ENCODE assay signal across 1 cellular context in the genomic region with DNA sequence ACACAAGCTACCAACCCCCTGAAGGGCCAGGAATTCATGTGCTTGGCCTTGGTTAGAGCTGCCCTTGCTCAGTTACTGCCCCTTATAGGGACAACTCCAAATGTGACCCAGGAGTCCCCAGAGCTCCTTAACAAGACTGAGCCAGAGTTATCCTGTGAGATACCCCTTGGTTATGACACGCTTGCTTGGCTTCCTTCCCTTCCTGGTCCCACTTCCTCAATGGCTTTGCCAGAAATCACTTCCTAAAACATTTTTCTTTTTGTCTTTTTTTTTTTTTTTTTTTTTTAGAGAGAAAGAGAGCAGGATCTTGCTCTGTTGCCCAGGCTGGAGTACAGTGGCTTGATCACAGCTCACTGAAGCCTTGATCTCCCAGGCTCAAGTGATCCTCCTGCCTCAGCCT.
A peak's percentile ranks its signal among the peaks of the same experiment; 100 is the strongest.
TF ChIP-seq lines count a peak whose summit lies in the region.

No MANE protein-coding gene starts in this region.

TF ChIP-seq in K562, 482 proteins besides CTCF, POLR2A, EP300 and RAD21:
- TF ChIP-seq ZNF121 (CRISPR knock-in tag; conservative IDR thresholded peaks at IDR 0.05) (0 out of 2 replicates have a peak, but pooled peaks have one; percentile 34), SPI1 (IDR thresholded peaks at IDR 0.05; ENCODE audit: borderline replicate concordance, low read depth, low read length) (peak; percentile 43; the same call in 1 of the 2 replicates), NCOA2 (IDR thresholded peaks at IDR 0.05; ENCODE audit: partially characterized antibody in 2 of 2) (no peak)
